ENCODE assay signal across 1 cellular context in genomic region chr12:94148841-94149780, GRCh38.
A peak's percentile ranks its signal among the peaks of the same experiment; 100 is the strongest.
TF ChIP-seq lines count a peak whose summit lies in the region.

No MANE protein-coding gene starts in this region.

TF ChIP-seq in HEK293, 187 proteins besides CTCF, POLR2A, EP300 and RAD21 (continued from another document and continues in another):
- TF ChIP-seq, protein P1, sequence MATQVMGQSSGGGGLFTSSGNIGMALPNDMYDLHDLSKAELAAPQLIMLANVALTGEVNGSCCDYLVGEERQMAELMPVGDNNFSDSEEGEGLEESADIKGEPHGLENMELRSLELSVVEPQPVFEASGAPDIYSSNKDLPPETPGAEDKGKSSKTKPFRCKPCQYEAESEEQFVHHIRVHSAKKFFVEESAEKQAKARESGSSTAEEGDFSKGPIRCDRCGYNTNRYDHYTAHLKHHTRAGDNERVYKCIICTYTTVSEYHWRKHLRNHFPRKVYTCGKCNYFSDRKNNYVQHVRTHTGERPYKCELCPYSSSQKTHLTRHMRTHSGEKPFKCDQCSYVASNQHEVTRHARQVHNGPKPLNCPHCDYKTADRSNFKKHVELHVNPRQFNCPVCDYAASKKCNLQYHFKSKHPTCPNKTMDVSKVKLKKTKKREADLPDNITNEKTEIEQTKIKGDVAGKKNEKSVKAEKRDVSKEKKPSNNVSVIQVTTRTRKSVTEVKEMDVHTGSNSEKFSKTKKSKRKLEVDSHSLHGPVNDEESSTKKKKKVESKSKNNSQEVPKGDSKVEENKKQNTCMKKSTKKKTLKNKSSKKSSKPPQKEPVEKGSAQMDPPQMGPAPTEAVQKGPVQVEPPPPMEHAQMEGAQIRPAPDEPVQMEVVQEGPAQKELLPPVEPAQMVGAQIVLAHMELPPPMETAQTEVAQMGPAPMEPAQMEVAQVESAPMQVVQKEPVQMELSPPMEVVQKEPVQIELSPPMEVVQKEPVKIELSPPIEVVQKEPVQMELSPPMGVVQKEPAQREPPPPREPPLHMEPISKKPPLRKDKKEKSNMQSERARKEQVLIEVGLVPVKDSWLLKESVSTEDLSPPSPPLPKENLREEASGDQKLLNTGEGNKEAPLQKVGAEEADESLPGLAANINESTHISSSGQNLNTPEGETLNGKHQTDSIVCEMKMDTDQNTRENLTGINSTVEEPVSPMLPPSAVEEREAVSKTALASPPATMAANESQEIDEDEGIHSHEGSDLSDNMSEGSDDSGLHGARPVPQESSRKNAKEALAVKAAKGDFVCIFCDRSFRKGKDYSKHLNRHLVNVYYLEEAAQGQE (tag by site-specific recombination; IDR thresholded peaks at IDR 0.05) = no peak; the same call in 1 of the 2 replicates
- TF ChIP-seq ZNF513 (tag by site-specific recombination; IDR thresholded peaks at IDR 0.05) (no peak), ZNF2 (tag by site-specific recombination; IDR thresholded peaks at IDR 0.05) (no peak), HOXC10 (CRISPR knock-in tag; IDR thresholded peaks at IDR 0.05) (no peak), ZXDB (tag by site-specific recombination; IDR thresholded peaks at IDR 0.05) (no peak), ZNF239 (tag by site-specific recombination; IDR thresholded peaks at IDR 0.05) (no peak), ZNF155 (tag by site-specific recombination; IDR thresholded peaks at IDR 0.05) (no peak), ZNF571 (tag by site-specific recombination; IDR thresholded peaks at IDR 0.05) (no peak), ZNF211 (tag by site-specific recombination; IDR thresholded peaks at IDR 0.05; ENCODE audit: low read depth) (no peak), ZNF335 (tag by site-specific recombination; conservative IDR thresholded peaks at IDR 0.05) (peak; percentile 65; the same call in 1 of the 2 replicates), ZNF148 (tag by site-specific recombination; IDR thresholded peaks at IDR 0.05; ENCODE audit: borderline replicate concordance) (no peak), ZNF146 (tag by site-specific recombination; IDR thresholded peaks at IDR 0.05) (no peak), ZNF391 (tag by site-specific recombination; IDR thresholded peaks at IDR 0.05; ENCODE audit: borderline replicate concordance, low read depth) (no peak), ZNF324 (tag by site-specific recombination; IDR thresholded peaks at IDR 0.05) (no peak), ZNF548 (tag by site-specific recombination; IDR thresholded peaks at IDR 0.05) (no peak), MZF1 (tag by site-specific recombination; IDR thresholded peaks at IDR 0.05; ENCODE audit: borderline replicate concordance) (no peak), ZFHX2 (tag by site-specific recombination; conservative IDR thresholded peaks at IDR 0.05) (no peak; the same call in 1 of the 2 replicates), GLI2 (tag by site-specific recombination; IDR thresholded peaks at IDR 0.05; ENCODE audit: borderline replicate concordance, low read depth) (no peak), ZNF214 (tag by site-specific recombination; IDR thresholded peaks at IDR 0.05; ENCODE audit: borderline replicate concordance) (no peak), ZNF280C (tag by site-specific recombination; IDR thresholded peaks at IDR 0.05) (no peak), ZNF266 (tag by site-specific recombination; IDR thresholded peaks at IDR 0.05; ENCODE audit: low read depth) (no peak), ZFP69B (tag by site-specific recombination; IDR thresholded peaks at IDR 0.05) (no peak), PRDM1 (tag by site-specific recombination; IDR thresholded peaks at IDR 0.05) (no peak), ZNF596 (tag by site-specific recombination; IDR thresholded peaks at IDR 0.05) (no peak), ZNF473 (tag by site-specific recombination; IDR thresholded peaks at IDR 0.05) (no peak), ZFP41 (tag by site-specific recombination; IDR thresholded peaks at IDR 0.05; ENCODE audit: borderline replicate concordance) (no peak), ZNF221 (tag by site-specific recombination; IDR thresholded peaks at IDR 0.05; ENCODE audit: borderline replicate concordance) (no peak), ZBTB17 (tag by site-specific recombination; IDR thresholded peaks at IDR 0.05) (no peak), YY1 (tag by site-specific recombination; IDR thresholded peaks at IDR 0.05) (0 out of 2 replicates have a peak, but pooled peaks have one; percentile 29), SALL2 (tag by site-specific recombination; IDR thresholded peaks at IDR 0.05; ENCODE audit: borderline replicate concordance) (no peak), ZBTB48 (tag by site-specific recombination; IDR thresholded peaks at IDR 0.05) (0 out of 2 replicates have a peak, but pooled peaks have one; percentile 20), SCRT1 (tag by site-specific recombination; IDR thresholded peaks at IDR 0.05; ENCODE audit: borderline replicate concordance) (no peak), ZNF837 (tag by site-specific recombination; IDR thresholded peaks at IDR 0.05) (no peak), ZNF16 (tag by site-specific recombination; IDR thresholded peaks at IDR 0.05; ENCODE audit: low read depth) (no peak), ZNF792 (tag by site-specific recombination; IDR thresholded peaks at IDR 0.05) (no peak)
- TF ChIP-seq, protein P2, sequence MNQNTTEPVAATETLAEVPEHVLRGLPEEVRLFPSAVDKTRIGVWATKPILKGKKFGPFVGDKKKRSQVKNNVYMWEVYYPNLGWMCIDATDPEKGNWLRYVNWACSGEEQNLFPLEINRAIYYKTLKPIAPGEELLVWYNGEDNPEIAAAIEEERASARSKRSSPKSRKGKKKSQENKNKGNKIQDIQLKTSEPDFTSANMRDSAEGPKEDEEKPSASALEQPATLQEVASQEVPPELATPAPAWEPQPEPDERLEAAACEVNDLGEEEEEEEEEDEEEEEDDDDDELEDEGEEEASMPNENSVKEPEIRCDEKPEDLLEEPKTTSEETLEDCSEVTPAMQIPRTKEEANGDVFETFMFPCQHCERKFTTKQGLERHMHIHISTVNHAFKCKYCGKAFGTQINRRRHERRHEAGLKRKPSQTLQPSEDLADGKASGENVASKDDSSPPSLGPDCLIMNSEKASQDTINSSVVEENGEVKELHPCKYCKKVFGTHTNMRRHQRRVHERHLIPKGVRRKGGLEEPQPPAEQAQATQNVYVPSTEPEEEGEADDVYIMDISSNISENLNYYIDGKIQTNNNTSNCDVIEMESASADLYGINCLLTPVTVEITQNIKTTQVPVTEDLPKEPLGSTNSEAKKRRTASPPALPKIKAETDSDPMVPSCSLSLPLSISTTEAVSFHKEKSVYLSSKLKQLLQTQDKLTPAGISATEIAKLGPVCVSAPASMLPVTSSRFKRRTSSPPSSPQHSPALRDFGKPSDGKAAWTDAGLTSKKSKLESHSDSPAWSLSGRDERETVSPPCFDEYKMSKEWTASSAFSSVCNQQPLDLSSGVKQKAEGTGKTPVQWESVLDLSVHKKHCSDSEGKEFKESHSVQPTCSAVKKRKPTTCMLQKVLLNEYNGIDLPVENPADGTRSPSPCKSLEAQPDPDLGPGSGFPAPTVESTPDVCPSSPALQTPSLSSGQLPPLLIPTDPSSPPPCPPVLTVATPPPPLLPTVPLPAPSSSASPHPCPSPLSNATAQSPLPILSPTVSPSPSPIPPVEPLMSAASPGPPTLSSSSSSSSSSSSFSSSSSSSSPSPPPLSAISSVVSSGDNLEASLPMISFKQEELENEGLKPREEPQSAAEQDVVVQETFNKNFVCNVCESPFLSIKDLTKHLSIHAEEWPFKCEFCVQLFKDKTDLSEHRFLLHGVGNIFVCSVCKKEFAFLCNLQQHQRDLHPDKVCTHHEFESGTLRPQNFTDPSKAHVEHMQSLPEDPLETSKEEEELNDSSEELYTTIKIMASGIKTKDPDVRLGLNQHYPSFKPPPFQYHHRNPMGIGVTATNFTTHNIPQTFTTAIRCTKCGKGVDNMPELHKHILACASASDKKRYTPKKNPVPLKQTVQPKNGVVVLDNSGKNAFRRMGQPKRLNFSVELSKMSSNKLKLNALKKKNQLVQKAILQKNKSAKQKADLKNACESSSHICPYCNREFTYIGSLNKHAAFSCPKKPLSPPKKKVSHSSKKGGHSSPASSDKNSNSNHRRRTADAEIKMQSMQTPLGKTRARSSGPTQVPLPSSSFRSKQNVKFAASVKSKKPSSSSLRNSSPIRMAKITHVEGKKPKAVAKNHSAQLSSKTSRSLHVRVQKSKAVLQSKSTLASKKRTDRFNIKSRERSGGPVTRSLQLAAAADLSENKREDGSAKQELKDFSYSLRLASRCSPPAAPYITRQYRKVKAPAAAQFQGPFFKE (tag by site-specific recombination; IDR thresholded peaks at IDR 0.05; ENCODE audit: borderline replicate concordance) = 0 out of 2 replicates have a peak, but pooled peaks have one; percentile 74
- TF ChIP-seq, protein P3, sequence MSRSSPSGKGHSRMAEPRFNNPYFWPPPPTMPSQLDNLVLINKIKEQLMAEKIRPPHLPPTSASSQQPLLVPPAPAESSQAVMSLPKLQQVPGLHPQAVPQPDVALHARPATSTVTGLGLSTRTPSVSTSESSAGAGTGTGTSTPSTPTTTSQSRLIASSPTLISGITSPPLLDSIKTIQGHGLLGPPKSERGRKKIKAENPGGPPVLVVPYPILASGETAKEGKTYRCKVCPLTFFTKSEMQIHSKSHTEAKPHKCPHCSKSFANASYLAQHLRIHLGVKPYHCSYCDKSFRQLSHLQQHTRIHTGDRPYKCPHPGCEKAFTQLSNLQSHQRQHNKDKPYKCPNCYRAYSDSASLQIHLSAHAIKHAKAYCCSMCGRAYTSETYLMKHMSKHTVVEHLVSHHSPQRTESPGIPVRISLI (tag by site-specific recombination; IDR thresholded peaks at IDR 0.05) = no peak
- TF ChIP-seq, protein P4, sequence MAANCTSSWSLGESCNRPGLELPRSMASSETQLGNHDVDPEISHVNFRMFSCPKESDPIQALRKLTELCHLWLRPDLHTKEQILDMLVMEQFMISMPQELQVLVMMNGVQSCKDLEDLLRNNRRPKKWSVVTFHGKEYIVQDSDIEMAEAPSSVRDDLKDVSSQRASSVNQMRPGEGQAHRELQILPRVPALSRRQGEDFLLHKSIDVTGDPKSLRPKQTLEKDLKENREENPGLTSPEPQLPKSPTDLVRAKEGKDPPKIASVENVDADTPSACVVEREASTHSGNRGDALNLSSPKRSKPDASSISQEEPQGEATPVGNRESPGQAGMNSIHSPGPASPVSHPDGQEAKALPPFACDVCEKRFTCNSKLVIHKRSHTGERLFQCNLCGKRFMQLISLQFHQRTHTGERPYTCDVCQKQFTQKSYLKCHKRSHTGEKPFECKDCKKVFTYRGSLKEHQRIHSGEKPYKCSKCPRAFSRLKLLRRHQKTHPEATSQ (tag by site-specific recombination; IDR thresholded peaks at IDR 0.05) = 0 out of 2 replicates have a peak, but pooled peaks have one; percentile 23
- TF ChIP-seq, protein P5, sequence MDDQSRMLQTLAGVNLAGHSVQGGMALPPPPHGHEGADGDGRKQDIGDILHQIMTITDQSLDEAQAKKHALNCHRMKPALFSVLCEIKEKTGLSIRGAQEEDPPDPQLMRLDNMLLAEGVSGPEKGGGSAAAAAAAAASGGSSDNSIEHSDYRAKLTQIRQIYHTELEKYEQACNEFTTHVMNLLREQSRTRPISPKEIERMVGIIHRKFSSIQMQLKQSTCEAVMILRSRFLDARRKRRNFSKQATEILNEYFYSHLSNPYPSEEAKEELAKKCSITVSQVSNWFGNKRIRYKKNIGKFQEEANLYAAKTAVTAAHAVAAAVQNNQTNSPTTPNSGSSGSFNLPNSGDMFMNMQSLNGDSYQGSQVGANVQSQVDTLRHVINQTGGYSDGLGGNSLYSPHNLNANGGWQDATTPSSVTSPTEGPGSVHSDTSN (CRISPR knock-in tag; IDR thresholded peaks at IDR 0.05) = no peak
